In the genomic region with DNA sequence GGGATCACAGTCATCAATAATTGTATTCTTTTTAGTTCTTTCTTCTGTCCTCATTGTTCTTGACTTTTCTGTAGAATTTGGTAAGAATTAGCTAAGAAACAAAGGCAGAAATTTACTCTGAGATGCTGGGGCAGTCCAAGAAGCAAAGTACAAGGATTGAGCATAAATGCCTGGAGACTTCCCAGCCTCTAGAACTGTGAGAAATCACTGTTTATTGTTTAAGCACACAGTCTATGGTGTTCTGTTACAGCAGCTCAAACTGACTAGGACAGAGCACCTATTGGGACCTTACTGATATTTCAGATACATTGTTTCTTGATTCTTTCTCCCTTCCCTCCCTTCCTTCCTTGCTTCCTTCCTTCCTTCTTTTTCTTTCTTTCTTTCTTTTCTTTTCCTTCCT, we compare ENCODE assay signal across 20 cellular contexts.
A peak's percentile ranks its signal among the peaks of the same experiment; 100 is the strongest.
DNase-seq lines count a peak whose midpoint lies in the region; ATAC-seq and TF ChIP-seq lines count a peak whose summit lies in the region.
"Had no signal": no experiment of that assay in that cellular context is flagged by ENCODE, and none has a peak within 500 bp of the region (broad histone marks: within the 10 kb centered on the region; RNA-seq: fewer than 3 reads in every experiment).

No MANE protein-coding gene starts in this region.

- H3K27me3 ChIP-seq in sigmoid colon: no peaks in the 10 kb centered on the region
- no peaks in the 10 kb centered on the region for H3K27me3 ChIP-seq in tibial nerve
- peaks cover 2% of the 10 kb centered on the region for H3K27me3 ChIP-seq in WERI-Rb-1 (ENCODE audit: insufficient read depth, low read depth, severe bottlenecking)
- H3K27me3 ChIP-seq: Peyer's patch had no signal

- no peaks in the 10 kb centered on the region for H3K36me3 ChIP-seq in sigmoid colon
- no peaks in the 10 kb centered on the region for H3K36me3 ChIP-seq in tibial nerve
- no peaks in the 10 kb centered on the region for H3K36me3 ChIP-seq in WERI-Rb-1
- H3K36me3 ChIP-seq: Peyer's patch had no signal

- in situ Hi-C loops in astrocyte of the spinal cord (cut with HindIII; ENCODE audit: low sequenced_read_pairs): no loop called here

- TF ChIP-seq EP300 in sigmoid colon (IDR thresholded peaks at IDR 0.05) (no peak), tibial nerve (IDR thresholded peaks at IDR 0.05) (no peak)

- TF ChIP-seq POLR2A in sigmoid colon (IDR thresholded peaks at IDR 0.05) (no peak), tibial nerve (IDR thresholded peaks at IDR 0.05) (no peak)

- no peak for TF ChIP-seq CTCF in astrocyte of the spinal cord (IDR thresholded peaks at IDR 0.05; ENCODE audit: low read depth, low read length)
- no peak for TF ChIP-seq CTCF in sigmoid colon (IDR thresholded peaks at IDR 0.05)
- no peak for TF ChIP-seq CTCF in tibial nerve (IDR thresholded peaks at IDR 0.05)
- no peak for TF ChIP-seq CTCF in WERI-Rb-1 (IDR thresholded peaks at IDR 0.05; ENCODE audit: low read depth, low read length)

- H3K9me3 ChIP-seq in sigmoid colon: no peaks in the 10 kb centered on the region
- peaks cover 0 to 6% (median 0%) of the 10 kb centered on the region in 4 donors for H3K9me3 ChIP-seq in tibial nerve
- no peaks in the 10 kb centered on the region for H3K9me3 ChIP-seq in WERI-Rb-1 (ENCODE audit: severe bottlenecking)
- H3K9me3 ChIP-seq: Caco-2, Peyer's patch had no signal

- ATAC-seq in esophagus mucosa (peak; percentile 37), GM19023 (IDR thresholded peaks at IDR 0.05; ENCODE audit: unreplicated experiment) (no peak)
- ATAC-seq: K562 had no signal

- H3K4me3 ChIP-seq in astrocyte of the spinal cord (ENCODE audit: low read depth, low read length) (no peak overlapping the region), skin epidermis (no peak overlapping the region), sigmoid colon (no peak overlapping the region), tibial nerve (no peak overlapping the region), WERI-Rb-1 (ENCODE audit: low read depth, low read length) (no peak overlapping the region)
- H3K4me3 ChIP-seq: GM23248, K562, Peyer's patch had no signal

- H3K27ac ChIP-seq in skin epidermis (peak overlapping the region in 16 of 21 experiments; percentile 8 to 77 (median 50)), sigmoid colon (no peak overlapping the region), tibial nerve (no peak overlapping the region), WERI-Rb-1 (no peak overlapping the region)
- H3K27ac ChIP-seq: GM23248, Peyer's patch had no signal

- H3K4me1 ChIP-seq in sigmoid colon: peaks cover 0 to 9% (median 0%) of the 10 kb centered on the region in 4 donors
- no peaks in the 10 kb centered on the region for H3K4me1 ChIP-seq in tibial nerve
- H3K4me1 ChIP-seq: Caco-2, Peyer's patch had no signal

- intact Hi-C loops in sigmoid colon (cut with DNase I): no loop called here

- DNase-seq in M059J (ENCODE audit: low read depth) (peak; percentile 9), astrocyte of the spinal cord (ENCODE audit: low read depth, low spot score) (peak; percentile 27), sigmoid colon (no peak), tibial nerve (ENCODE audit: low spot score in 2 of 2) (no peak), WERI-Rb-1 (no peak)
- DNase-seq: AML-193, Caco-2, DMS79, GDM1, NCI-H1048, NCI-H2107, NCI-H446 treated with DMSO at 0.1 percent for 48 hours, NCI-H748 treated with DMSO at 0.1 percent for 48 hours, Peyer's patch, SHP77 treated with DMSO at 0.1 percent for 48 hours had no signal

Comparison
In these comparisons a context has a peak if more than half of its experiments do, and no peak if none do; other contexts are left out.
1. DNase-seq: peak in M059J (single experiment) and astrocyte of the spinal cord (single experiment); none in sigmoid colon (single experiment), tibial nerve (0 of 2) and WERI-Rb-1 (single experiment).
2. H3K27ac ChIP-seq: peak in skin epidermis (16 of 21); none in sigmoid colon (0 of 4), tibial nerve (0 of 4) and WERI-Rb-1 (single experiment).